Comparison of ENCODE assay signal across 10 cellular contexts in genomic region chr3:117011687-117012250, GRCh38.
"Had no signal": no experiment of that assay in that cellular context is flagged by ENCODE, and none has a peak within 500 bp of the region (broad histone marks: within the 10 kb centered on the region; RNA-seq: fewer than 3 reads in every experiment).

No MANE protein-coding gene starts in this region.

- H3K9me3 ChIP-seq: ascending aorta, breast epithelium, heart right ventricle, ovary, tibial nerve had no signal

- H3K4me1 ChIP-seq: breast epithelium, heart right ventricle, tibial nerve had no signal

- H3K36me3 ChIP-seq: ascending aorta, breast epithelium, heart right ventricle, ovary, tibial nerve had no signal

- H3K27me3 ChIP-seq: ascending aorta, breast epithelium, ovary, tibial nerve had no signal

- DNase-seq: activated naive CD4-positive, alpha-beta T cell treated with anti-CD3 and anti-CD28 coated beads for 36 hours; activated naive CD8-positive, alpha-beta T cell treated with anti-CD3 and anti-CD28 coated beads, Interleukin-2, amount 50 U/mL, for 24 hours; heart right ventricle; ovary; stimulated activated CD4-positive, alpha-beta T cell treated with anti-CD3 and anti-CD28 coated beads, Interleukin-12 subunit alpha, Interleukin-12 subunit beta, amount 100 ng/mL, for 4 hours; stimulated activated CD4-positive, alpha-beta T cell treated with anti-CD3 and anti-CD28 coated beads, Interleukin-2, amount 100 ng/mL, for 24 hours had no signal

- H3K27ac ChIP-seq: ascending aorta, breast epithelium, heart right ventricle, ovary, tibial nerve had no signal

- H3K4me3 ChIP-seq: breast epithelium, heart right ventricle, lung, ovary, tibial nerve had no signal
